In genomic region chr6:43490523-43490939, GRCh38 we compare ENCODE assay signal across 15 cellular contexts. TPM values are rescaled to one million over a fixed set of nuclear protein-coding genes. Genes with fewer than 3 reads are reported as not detected.
"Had no signal": no experiment of that assay in that cellular context is flagged by ENCODE, and none has a peak within 500 bp of the region (broad histone marks: within the 10 kb centered on the region; RNA-seq: fewer than 3 reads in every experiment).

No MANE protein-coding gene starts in this region.

- ATAC-seq: esophagus mucosa; left colon; stimulated activated naive B cell treated with anti-CD40 and anti-IgM and Interleukin-4, amounts not matched to agents 10 μg/mL and 1 μg/mL and 100 μg/mL, for 72 hours had no signal

- DNase-seq: activated CD4-positive, alpha-beta T cell treated with anti-CD3 and anti-CD28 coated beads for 1 hour; activated CD4-positive, alpha-beta T cell treated with anti-CD3 and anti-CD28 coated beads, Interleukin-2, amount 50 U/mL, for 4 hours; activated gamma-delta T cell; cortex of kidney; effector CD4-positive, alpha-beta T cell; left colon; naive B cell; ovary; stimulated activated naive B cell treated with anti-CD40 and anti-IgM and Interleukin-4, amounts not matched to agents 10 μg/mL and 1 μg/mL and 100 μg/mL, for 72 hours had no signal

- H3K9me3 ChIP-seq: ascending aorta, breast epithelium, ovary had no signal

- H3K27ac ChIP-seq: ascending aorta, breast epithelium, ovary, VCaP had no signal

- H3K27me3 ChIP-seq: ascending aorta, breast epithelium, ovary had no signal

- H3K4me3 ChIP-seq: ascending aorta, breast epithelium, lung, ovary had no signal

- H3K36me3 ChIP-seq: breast epithelium, ovary had no signal

RNA-seq across cellular contexts. Expression of gene LRRC73, which starts 19.6 kb away (rescaled TPM):
- total RNA-seq: ascending aorta, mononuclear cell had no signal

RNA-seq across cellular contexts. Expression of gene DLK2, which starts 35.2 kb away (rescaled TPM):
- total RNA-seq: ascending aorta had no signal
